9 cellular contexts compared by ENCODE assay signal in the genomic region with DNA sequence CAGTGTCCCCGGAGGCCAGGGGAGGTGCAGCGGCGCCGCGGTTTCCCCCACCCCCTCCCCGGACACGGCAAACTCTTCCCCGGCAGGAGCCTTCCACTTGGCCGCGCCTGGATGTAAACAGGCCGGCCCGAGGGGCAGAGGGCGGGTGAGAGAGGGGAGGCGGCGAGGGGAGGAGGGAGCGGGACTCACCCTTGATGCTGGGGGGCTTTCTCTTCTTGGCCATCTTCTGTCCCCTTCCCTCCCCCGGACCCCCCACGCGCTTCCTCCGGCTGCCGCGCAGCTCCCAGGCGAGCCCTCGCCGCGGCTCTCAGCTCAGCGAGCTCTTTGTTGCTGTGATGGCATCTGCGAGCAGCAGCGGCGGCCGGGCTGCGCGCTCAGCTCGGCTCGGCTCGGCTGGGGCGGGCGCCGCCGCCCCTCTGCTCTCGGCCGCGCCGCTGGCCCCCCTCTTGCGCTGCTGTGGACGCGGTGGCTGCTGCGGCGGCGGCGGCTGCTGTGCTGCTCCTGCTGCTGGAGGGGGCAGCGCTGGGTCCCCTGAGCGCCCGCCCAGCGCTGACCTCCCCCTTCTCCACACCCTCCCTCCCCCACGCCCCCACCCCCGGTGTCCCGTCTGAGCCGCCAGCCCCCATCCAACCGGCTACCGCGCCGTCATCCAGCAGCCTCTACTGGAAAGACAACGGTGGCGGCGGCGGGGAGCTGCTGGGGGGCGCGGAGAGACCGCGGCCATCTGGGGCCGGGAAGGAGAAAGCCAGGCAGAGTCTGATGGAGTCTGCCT. TPM values are rescaled to one million over a fixed set of nuclear protein-coding genes. Genes with fewer than 3 reads are reported as not detected.
A peak's percentile ranks its signal among the peaks of the same experiment; 100 is the strongest.
DNase-seq lines count a peak whose midpoint lies in the region; ATAC-seq and TF ChIP-seq lines count a peak whose summit lies in the region.
"Had no signal": no experiment of that assay in that cellular context is flagged by ENCODE, and none has a peak within 500 bp of the region (broad histone marks: within the 10 kb centered on the region; RNA-seq: fewer than 3 reads in every experiment).

No MANE protein-coding gene starts in this region.

- no peak overlapping the region for H4K91ac ChIP-seq in trophoblast cell (ENCODE audit: low read depth, low read length)

- H3K36me3 Mint-ChIP-seq in activated naive CD8-positive, alpha-beta T cell treated with anti-CD3 and anti-CD28 coated beads for 36 hours, result no peaks in the 10 kb centered on the region

- H2AK5ac ChIP-seq in trophoblast cell (ENCODE audit: low read length), result no peak overlapping the region

- H3K4me1 ChIP-seq in cardiac muscle cell (ENCODE audit: low read depth) (no peaks in the 10 kb centered on the region), trophoblast cell (ENCODE audit: control insufficient read depth in 1 of 2, insufficient read depth in 2 of 2, low read length in 2 of 2) (peaks cover 5 to 13% of the 10 kb centered on the region in 2 experiments)

- no peak overlapping the region for H2BK12ac ChIP-seq in trophoblast cell (ENCODE audit: low read length)

- H3K27me3 Mint-ChIP-seq in activated naive CD8-positive, alpha-beta T cell treated with anti-CD3 and anti-CD28 coated beads for 36 hours, result peaks cover 87% of the 10 kb centered on the region

- DNase-seq in Ammon's horn (ENCODE audit: low spot score), result peak; percentile 40
- DNase-seq in NCI-H146 treated with DMSO at 0.1 percent for 48 hours (lab: John Stamatoyannopoulos, UW; ENCODE audit: unreplicated experiment), result peak; percentile 31
- peak; percentile 38 for DNase-seq in activated naive CD8-positive, alpha-beta T cell treated with anti-CD3 and anti-CD28 coated beads for 36 hours
- DNase-seq in cardiac muscle cell (ENCODE audit: low read depth in 1 of 2, low spot score in 1 of 2), result peak; percentile 51 to 81
- DNase-seq in trophoblast cell, result peak; percentile 36 to 61
- DNase-seq in HUDEP-2 (lab: John Stamatoyannopoulos, UW; ENCODE audit: unreplicated experiment in 76 of 76), result no peak

- H3K9me3 Mint-ChIP-seq in activated naive CD8-positive, alpha-beta T cell treated with anti-CD3 and anti-CD28 coated beads for 36 hours, result no peaks in the 10 kb centered on the region

- no peak overlapping the region for H3K4ac ChIP-seq in trophoblast cell (ENCODE audit: low read depth, low read length)

- H2BK120ac ChIP-seq in trophoblast cell (ENCODE audit: insufficient read depth, low read length, poor library complexity), result no peak overlapping the region

- TF ChIP-seq CTCF in cardiac muscle cell (IDR thresholded peaks at IDR 0.05; ENCODE audit: low read depth, low read length), result no peak

- H3K79me1 ChIP-seq in trophoblast cell (ENCODE audit: low read length), result no peaks in the 10 kb centered on the region

- peak overlapping the region; percentile 35 for H2AFZ ChIP-seq in trophoblast cell (ENCODE audit: insufficient read depth, low read length, poor library complexity)

- no CpG with 5 or more reads among the region's 72 CpGs for WGBS in trophoblast cell (ENCODE audit: extremely low coverage, insufficient coverage, insufficient read length)

- no peak overlapping the region for H4K8ac ChIP-seq in trophoblast cell (ENCODE audit: low read depth, low read length)

- H2BK5ac ChIP-seq in trophoblast cell (ENCODE audit: low read depth, low read length, poor library complexity), result no peak overlapping the region

- ATAC-seq in GM19035 (IDR thresholded peaks at IDR 0.05; ENCODE audit: unreplicated experiment), result peak; percentile 48
- ATAC-seq in HG02852 (IDR thresholded peaks at IDR 0.05; ENCODE audit: unreplicated experiment), result no peak

- H3K9me3 ChIP-seq in cardiac muscle cell (ENCODE audit: low read depth), result no peaks in the 10 kb centered on the region
- H3K9me3 ChIP-seq in trophoblast cell (ENCODE audit: insufficient read depth, low read depth, low read length), result peaks cover 2% of the 10 kb centered on the region

- no peak overlapping the region for H4K12ac ChIP-seq in trophoblast cell (ENCODE audit: low read depth, low read length)

- no peak overlapping the region for H3K18ac ChIP-seq in trophoblast cell (ENCODE audit: low read length)

- H3K36me3 ChIP-seq in cardiac muscle cell, result no peaks in the 10 kb centered on the region
- no peaks in the 10 kb centered on the region for H3K36me3 ChIP-seq in trophoblast cell (ENCODE audit: control insufficient read depth in 1 of 2, insufficient read depth in 2 of 2, low read length in 2 of 2)

- H3K79me2 ChIP-seq in trophoblast cell (ENCODE audit: control insufficient read depth, insufficient read depth, low read length, poor library complexity), result no peaks in the 10 kb centered on the region

- no peak overlapping the region for H3K9ac ChIP-seq in trophoblast cell (ENCODE audit: low read length)

- H3K27ac ChIP-seq in cardiac muscle cell (no peak overlapping the region), trophoblast cell (ENCODE audit: low read depth, low read length) (no peak overlapping the region)

- H3K14ac ChIP-seq in trophoblast cell (ENCODE audit: low read length), result no peak overlapping the region

- H3K23ac ChIP-seq in trophoblast cell (ENCODE audit: low read length), result no peak overlapping the region

- peaks cover 68% of the 10 kb centered on the region for H3K27me3 ChIP-seq in cardiac muscle cell
- peaks cover 29% of the 10 kb centered on the region for H3K27me3 ChIP-seq in trophoblast cell (ENCODE audit: insufficient read depth, low read length)

- no peak overlapping the region for H3K27ac Mint-ChIP-seq in activated naive CD8-positive, alpha-beta T cell treated with anti-CD3 and anti-CD28 coated beads for 36 hours

- peak overlapping the region; percentile 52 for H3K4me3 Mint-ChIP-seq in activated naive CD8-positive, alpha-beta T cell treated with anti-CD3 and anti-CD28 coated beads for 36 hours

- H3K4me2 ChIP-seq in trophoblast cell (ENCODE audit: low read length), result peak overlapping the region; percentile 98

- H3K4me3 ChIP-seq in cardiac muscle cell (peak overlapping the region; percentile 51), trophoblast cell (ENCODE audit: low read depth, low read length) (peak overlapping the region; percentile 59)

- H3K4me1 Mint-ChIP-seq in activated naive CD8-positive, alpha-beta T cell treated with anti-CD3 and anti-CD28 coated beads for 36 hours, result peaks cover 13% of the 10 kb centered on the region

RNA-seq across cellular contexts. Expression of a gene that starts 4.9 kb away (rescaled TPM):
- under 1 TPM; 0.19 to 0.28 TPM for total RNA-seq in activated naive CD8-positive, alpha-beta T cell treated with anti-CD3 and anti-CD28 coated beads for 36 hours
- 5.6 and 11.1 TPM in 2 replicates for total RNA-seq in cardiac muscle cell
- polyA plus RNA-seq in cardiac muscle cell, result 6.9 and 7.9 TPM in 2 replicates
- polyA plus RNA-seq in trophoblast cell (2013), result 1.7 and 1.9 TPM in 2 replicates
- total RNA-seq: myocyte had no signal

Comparison
In these comparisons a context has a peak if more than half of its experiments do, and no peak if none do; other contexts are left out.
1. DNase-seq: peak in Ammon's horn (single experiment), NCI-H146 treated with DMSO at 0.1 percent for 48 hours (single experiment), activated naive CD8-positive, alpha-beta T cell treated with anti-CD3 and anti-CD28 coated beads for 36 hours (single experiment), cardiac muscle cell (2 of 2) and trophoblast cell (2 of 2); none in HUDEP-2 (0 of 76).